28 cellular contexts compared by ENCODE assay signal in the genomic region with DNA sequence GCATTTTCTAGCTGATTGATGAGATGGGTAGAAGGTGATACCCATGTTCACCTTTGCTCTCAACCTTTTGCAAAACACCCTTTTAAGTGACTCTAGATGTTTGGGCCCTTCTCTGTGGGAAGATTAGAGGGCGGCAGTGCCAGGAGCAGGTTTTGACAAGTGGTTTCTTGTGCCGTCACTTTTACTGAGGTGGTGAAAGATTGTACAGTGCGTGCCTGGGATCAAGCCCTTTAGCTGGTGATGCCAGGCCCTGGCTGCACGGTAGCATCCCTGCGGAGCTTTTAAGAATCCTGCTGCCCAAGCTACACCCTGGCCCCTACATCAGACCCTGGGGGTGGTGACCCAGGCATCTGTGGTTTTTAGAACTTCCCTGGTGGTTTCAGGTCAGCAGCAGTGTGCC.
"Had no signal": no experiment of that assay in that cellular context is flagged by ENCODE, and none has a peak within 500 bp of the region (broad histone marks: within the 10 kb centered on the region; RNA-seq: fewer than 3 reads in every experiment).

No MANE protein-coding gene starts in this region.

- ATAC-seq: activated naive CD8-positive, alpha-beta T cell treated with anti-CD3 and anti-CD28 coated beads, Interleukin-2, amount 50 U/mL, for 24 hours; activated T-cell treated with anti-CD3 and anti-CD28 coated beads, Interleukin-2, amount 50 U/mL, for 4 hours; activated T-helper 17 cell treated with anti-CD3 and anti-CD28 coated beads, Interleukin-2, amount 50 U/mL, for 72 hours; pancreas; psoas muscle had no signal

- DNase-seq: activated CD4-positive, alpha-beta memory T cell treated with anti-CD3 and anti-CD28 coated beads for 36 hours; activated CD4-positive, alpha-beta T cell treated with anti-CD3 and anti-CD28 coated beads, Interleukin-2, amount 10 ng/mL, durations not matched to agents 24 days and 14 days; activated CD4-positive, CD25-positive, alpha-beta regulatory T cell treated with anti-CD3 and anti-CD28 coated beads, Interleukin-2, amount 50 U/mL, for 72 hours; activated CD8-positive, alpha-beta memory T cell treated with anti-CD3 and anti-CD28 coated beads, Interleukin-2, amount 50 U/mL, for 48 hours; activated gamma-delta T cell treated with Interleukin-2 at 50 U/mL for 16 hours; activated naive CD8-positive, alpha-beta T cell treated with anti-CD3 and anti-CD28 coated beads, Interleukin-2, amount 50 U/mL, for 24 hours; activated T-cell treated with anti-CD3 and anti-CD28 coated beads, Interleukin-2, amount 50 U/mL, for 4 hours; amygdala; central memory CD4-positive, alpha-beta T cell; erythroblast; foreskin fibroblast; heart left ventricle; mammary epithelial cell; naive B cell; nucleus accumbens; pancreas; psoas muscle; spleen; stimulated activated naive CD4-positive, alpha-beta T cell treated with Interleukin-2 at 50 U/mL for 16 hours; T1000; WERI-Rb-1 had no signal

- H3K27ac Mint-ChIP-seq: activated CD4-positive, alpha-beta memory T cell treated with anti-CD3 and anti-CD28 coated beads for 36 hours; activated CD4-positive, alpha-beta T cell treated with anti-CD3 and anti-CD28 coated beads, Interleukin-2, amount 10 ng/mL, durations not matched to agents 24 days and 14 days; activated naive CD4-positive, alpha-beta T cell treated with anti-CD3 and anti-CD28 coated beads, Interleukin-2, amount 50 U/mL, for 24 hours; activated naive CD8-positive, alpha-beta T cell treated with anti-CD3 and anti-CD28 coated beads, Interleukin-2, amount 50 U/mL, for 24 hours; activated T-helper 17 cell treated with anti-CD3 and anti-CD28 coated beads, Interleukin-2, amount 50 U/mL, for 72 hours; dendritic cell treated with granulocyte-macrophage colony-stimulating factor and Interleukin-4, amounts not matched to agents 40 ng/mL and 50 ng/mL, for 4 days; mesothelial cell of epicardium had no signal

- H3K36me3 Mint-ChIP-seq: activated CD4-positive, alpha-beta memory T cell treated with anti-CD3 and anti-CD28 coated beads for 36 hours had no signal

- H3K36me3 ChIP-seq: heart left ventricle, pancreas, spleen, tibial nerve had no signal

- H3K4me1 ChIP-seq: psoas muscle, tibial nerve had no signal

- H3K4me1 Mint-ChIP-seq: activated CD4-positive, alpha-beta T cell treated with anti-CD3 and anti-CD28 coated beads, Interleukin-2, amount 10 ng/mL, durations not matched to agents 24 days and 14 days; activated naive CD4-positive, alpha-beta T cell treated with anti-CD3 and anti-CD28 coated beads, Interleukin-2, amount 50 U/mL, for 24 hours; activated naive CD8-positive, alpha-beta T cell treated with anti-CD3 and anti-CD28 coated beads, Interleukin-2, amount 50 U/mL, for 24 hours; activated T-helper 17 cell treated with anti-CD3 and anti-CD28 coated beads, Interleukin-2, amount 50 U/mL, for 72 hours had no signal

- H3K4me3 ChIP-seq: heart left ventricle, pancreas, psoas muscle, spleen, tibial nerve had no signal

- H3K27me3 Mint-ChIP-seq: naive B cell had no signal

- H3K9me3 Mint-ChIP-seq: activated CD4-positive, alpha-beta memory T cell treated with anti-CD3 and anti-CD28 coated beads for 36 hours; activated CD4-positive, alpha-beta T cell treated with anti-CD3 and anti-CD28 coated beads, Interleukin-2, amount 10 ng/mL, durations not matched to agents 24 days and 14 days; activated naive CD4-positive, alpha-beta T cell treated with anti-CD3 and anti-CD28 coated beads, Interleukin-2, amount 50 U/mL, for 24 hours; activated naive CD8-positive, alpha-beta T cell treated with anti-CD3 and anti-CD28 coated beads, Interleukin-2, amount 50 U/mL, for 24 hours; activated T-cell treated with anti-CD3 and anti-CD28 coated beads, Interleukin-2, amount 50 U/mL, for 4 hours; activated T-helper 17 cell treated with anti-CD3 and anti-CD28 coated beads, Interleukin-2, amount 50 U/mL, for 72 hours; dendritic cell treated with granulocyte-macrophage colony-stimulating factor and Interleukin-4, amounts not matched to agents 40 ng/mL and 50 ng/mL, for 4 days; mesothelial cell of epicardium; neural crest cell had no signal

- H3K9me3 ChIP-seq: heart left ventricle, pancreas, psoas muscle, spleen, tibial nerve had no signal

- H3K27me3 ChIP-seq: pancreas, tibial nerve had no signal

- H3K27ac ChIP-seq: heart left ventricle, pancreas, psoas muscle, spleen, tibial nerve, WERI-Rb-1 had no signal

- H3K4me3 Mint-ChIP-seq: activated CD4-positive, alpha-beta memory T cell treated with anti-CD3 and anti-CD28 coated beads for 36 hours; activated CD4-positive, alpha-beta T cell treated with anti-CD3 and anti-CD28 coated beads, Interleukin-2, amount 10 ng/mL, durations not matched to agents 24 days and 14 days; activated naive CD4-positive, alpha-beta T cell treated with anti-CD3 and anti-CD28 coated beads, Interleukin-2, amount 50 U/mL, for 24 hours; activated naive CD8-positive, alpha-beta T cell treated with anti-CD3 and anti-CD28 coated beads, Interleukin-2, amount 50 U/mL, for 24 hours; activated T-cell treated with anti-CD3 and anti-CD28 coated beads, Interleukin-2, amount 50 U/mL, for 4 hours; activated T-helper 17 cell treated with anti-CD3 and anti-CD28 coated beads, Interleukin-2, amount 50 U/mL, for 72 hours; dendritic cell treated with granulocyte-macrophage colony-stimulating factor and Interleukin-4, amounts not matched to agents 40 ng/mL and 50 ng/mL, for 4 days; mesothelial cell of epicardium; neural crest cell had no signal

- FAIRE-seq: endometrium, pancreas had no signal
